ENCODE assay signal across 8 cellular contexts in genomic region chr1:113073457-113073950, GRCh38. TPM values are rescaled to one million over a fixed set of nuclear protein-coding genes. Genes with fewer than 3 reads are reported as not detected.
A peak's percentile ranks its signal among the peaks of the same experiment; 100 is the strongest.
DNase-seq lines count a peak whose midpoint lies in the region; ATAC-seq and TF ChIP-seq lines count a peak whose summit lies in the region.

No MANE protein-coding gene starts in this region.

- intact Hi-C loops in Caco-2 (cut with micrococcal nuclease; ENCODE audit: unreplicated experiment) = loop anchor here (2.0 to 5.0 kb wide), 7 partner anchors 31 to 604 kb away; partner anchors contain the start of gene MAGI3

- H3K9me3 ChIP-seq in Caco-2 (no peaks in the 10 kb centered on the region), cardiac muscle cell (ENCODE audit: low read depth) (no peaks in the 10 kb centered on the region)

- H3K36me3 Mint-ChIP-seq in Caco-2 (ENCODE audit: insufficient read depth, unreplicated experiment) = peaks cover 17% of the 10 kb centered on the region
- H3K36me3 Mint-ChIP-seq in activated CD4-positive, alpha-beta memory T cell treated with anti-CD3 and anti-CD28 coated beads, Interleukin-2, amount 10 ng/mL, durations not matched to agents 7 days and 5 days (ENCODE audit: low read depth) = peaks cover 14% of the 10 kb centered on the region

- CTCF ChIA-PET in Caco-2 (lab: Charles Lee) = interaction anchor here (0.6 to 2.7 kb wide), 25 partner anchors 15 to 819 kb away, joined by 3 to 34 read pairs (median 6); partner anchors contain the start of genes MAGI3, PPM1J and SLC16A1
- CTCF ChIA-PET in activated CD4-positive, alpha-beta memory T cell treated with anti-CD3 and anti-CD28 coated beads, Interleukin-2, amount 10 ng/mL, durations not matched to agents 7 days and 5 days (lab: Charles Lee) = interaction anchor here (0.6 to 4.2 kb wide), 53 partner anchors 9 to 739 kb away, joined by 3 to 63 read pairs (median 7); partner anchors contain the start of genes CAPZA1, MAGI3, MOV10 and PPM1J

- H3K27ac Mint-ChIP-seq in Caco-2 (ENCODE audit: unreplicated experiment) = peak overlapping the region; percentile 80
- peak overlapping the region; percentile 85 for H3K27ac Mint-ChIP-seq in activated CD4-positive, alpha-beta memory T cell treated with anti-CD3 and anti-CD28 coated beads, Interleukin-2, amount 10 ng/mL, durations not matched to agents 7 days and 5 days

- H3K4me1 ChIP-seq in Caco-2 = peaks cover 5% of the 10 kb centered on the region
- H3K4me1 ChIP-seq in cardiac muscle cell (ENCODE audit: low read depth) = peaks cover 8% of the 10 kb centered on the region

- ATAC-seq in GM19351 (IDR thresholded peaks at IDR 0.05; ENCODE audit: unreplicated experiment) (peak; percentile 23), HG03442 (IDR thresholded peaks at IDR 0.05; ENCODE audit: unreplicated experiment) (peak; percentile 13)

- no peaks in the 10 kb centered on the region for H3K27me3 Mint-ChIP-seq in Caco-2 (ENCODE audit: insufficient read depth, unreplicated experiment)
- H3K27me3 Mint-ChIP-seq in activated CD4-positive, alpha-beta memory T cell treated with anti-CD3 and anti-CD28 coated beads, Interleukin-2, amount 10 ng/mL, durations not matched to agents 7 days and 5 days = no peaks in the 10 kb centered on the region

- H3K27ac ChIP-seq in cardiac muscle cell = peak overlapping the region; percentile 94

- no TSS peak for BruUV-seq in Caco-2 (replicated peaks; lab: Mats Ljungman, UMichigan)

- POLR2A ChIA-PET in Caco-2 (lab: Charles Lee) = interaction anchor here (0.6 to 2.1 kb wide), 8 partner anchors 31 to 396 kb away, joined by 3 to 10 read pairs (median 4); partner anchors contain the start of gene SLC16A1
- POLR2A ChIA-PET in activated CD4-positive, alpha-beta memory T cell treated with anti-CD3 and anti-CD28 coated beads, Interleukin-2, amount 10 ng/mL, durations not matched to agents 7 days and 5 days (lab: Charles Lee) = interaction anchor here (0.9 to 2.4 kb wide), 14 partner anchors 12 to 857 kb away, joined by 3 to 36 read pairs (median 6); partner anchors contain the start of genes PPM1J and SLC16A1

- no peaks in the 10 kb centered on the region for H3K4me1 Mint-ChIP-seq in Caco-2 (ENCODE audit: low read depth, unreplicated experiment)
- peaks cover 30% of the 10 kb centered on the region for H3K4me1 Mint-ChIP-seq in activated CD4-positive, alpha-beta memory T cell treated with anti-CD3 and anti-CD28 coated beads, Interleukin-2, amount 10 ng/mL, durations not matched to agents 7 days and 5 days

- peak overlapping the region; percentile 92 for H3K4me3 ChIP-seq in Caco-2 (ENCODE audit: low read depth, low read length)
- H3K4me3 ChIP-seq in cardiac muscle cell = peak overlapping the region; percentile 60

- DNase-seq in Caco-2 = peak in 1 of 2 experiments; percentile 64
- no peak for DNase-seq in activated CD4-positive, alpha-beta memory T cell treated with anti-CD3 and anti-CD28 coated beads, Interleukin-2, amount 10 ng/mL, durations not matched to agents 7 days and 5 days
- peak; percentile 62 to 83 for DNase-seq in cardiac muscle cell (ENCODE audit: low read depth in 1 of 2, low spot score in 1 of 2)
- peak; percentile 53 for DNase-seq in pons (ENCODE audit: low spot score)
- DNase-seq in stimulated activated CD4-positive, alpha-beta T cell treated with anti-CD3 and anti-CD28 coated beads, Interleukin-4, amount 100 ng/mL, for 24 hours = no peak
- no peak for DNase-seq in mucosa of gallbladder (ENCODE audit: low spot score)

- no peaks in the 10 kb centered on the region for H3K27me3 ChIP-seq in Caco-2 (replicated peaks; ENCODE audit: control insufficient read depth, insufficient read depth, low read length)
- H3K27me3 ChIP-seq in cardiac muscle cell = no peaks in the 10 kb centered on the region

- H3K36me3 ChIP-seq in Caco-2 (ENCODE audit: control insufficient read depth, insufficient read depth, low read length) (no peaks in the 10 kb centered on the region), cardiac muscle cell (no peaks in the 10 kb centered on the region)

- no peaks in the 10 kb centered on the region for H3K9me3 Mint-ChIP-seq in Caco-2 (ENCODE audit: unreplicated experiment)
- no peaks in the 10 kb centered on the region for H3K9me3 Mint-ChIP-seq in activated CD4-positive, alpha-beta memory T cell treated with anti-CD3 and anti-CD28 coated beads, Interleukin-2, amount 10 ng/mL, durations not matched to agents 7 days and 5 days

- H3K4me3 Mint-ChIP-seq in Caco-2 (ENCODE audit: unreplicated experiment) = peak overlapping the region; percentile 85
- peak overlapping the region; percentile 96 for H3K4me3 Mint-ChIP-seq in activated CD4-positive, alpha-beta memory T cell treated with anti-CD3 and anti-CD28 coated beads, Interleukin-2, amount 10 ng/mL, durations not matched to agents 7 days and 5 days

- TF ChIP-seq CTCF in Caco-2 (IDR thresholded peaks at IDR 0.05; ENCODE audit: insufficient read depth in 1 of 2, low read depth in 1 of 2, low read length in 1 of 2, severe bottlenecking in 1 of 2, unreplicated experiment in 1 of 2) (peak in 1 of 2 experiments; percentile 46), cardiac muscle cell (IDR thresholded peaks at IDR 0.05; ENCODE audit: low read depth, low read length) (peak; percentile 58)

RNA-seq across cellular contexts. Expression of gene LRIG2, which starts 0.5 kb away (rescaled TPM):
- 10.7 and 14.4 TPM in 2 replicates for total RNA-seq in Caco-2 (2022)
- 10 to 100 TPM in 1 of 2 experiments, 1 to 10 TPM in 1; 9.6 to 10.8 TPM for total RNA-seq in activated CD4-positive, alpha-beta memory T cell treated with anti-CD3 and anti-CD28 coated beads, Interleukin-2, amount 10 ng/mL, durations not matched to agents 7 days and 5 days
- total RNA-seq in cardiac muscle cell = 8.8 and 15.5 TPM in 2 replicates
- polyA plus RNA-seq in cardiac muscle cell = 7.2 and 11.5 TPM in 2 replicates
- 12.9 TPM for total RNA-seq in mucosa of gallbladder

Comparison
In these comparisons a context has a peak if more than half of its experiments do, and no peak if none do; other contexts are left out.
1. DNase-seq: peak in cardiac muscle cell (2 of 2) and pons (single experiment); none in activated CD4-positive, alpha-beta memory T cell treated with anti-CD3 and anti-CD28 coated beads, Interleukin-2, amount 10 ng/mL, durations not matched to agents 7 days and 5 days (single experiment), stimulated activated CD4-positive, alpha-beta T cell treated with anti-CD3 and anti-CD28 coated beads, Interleukin-4, amount 100 ng/mL, for 24 hours (single experiment) and mucosa of gallbladder (single experiment).